In the genomic region with DNA sequence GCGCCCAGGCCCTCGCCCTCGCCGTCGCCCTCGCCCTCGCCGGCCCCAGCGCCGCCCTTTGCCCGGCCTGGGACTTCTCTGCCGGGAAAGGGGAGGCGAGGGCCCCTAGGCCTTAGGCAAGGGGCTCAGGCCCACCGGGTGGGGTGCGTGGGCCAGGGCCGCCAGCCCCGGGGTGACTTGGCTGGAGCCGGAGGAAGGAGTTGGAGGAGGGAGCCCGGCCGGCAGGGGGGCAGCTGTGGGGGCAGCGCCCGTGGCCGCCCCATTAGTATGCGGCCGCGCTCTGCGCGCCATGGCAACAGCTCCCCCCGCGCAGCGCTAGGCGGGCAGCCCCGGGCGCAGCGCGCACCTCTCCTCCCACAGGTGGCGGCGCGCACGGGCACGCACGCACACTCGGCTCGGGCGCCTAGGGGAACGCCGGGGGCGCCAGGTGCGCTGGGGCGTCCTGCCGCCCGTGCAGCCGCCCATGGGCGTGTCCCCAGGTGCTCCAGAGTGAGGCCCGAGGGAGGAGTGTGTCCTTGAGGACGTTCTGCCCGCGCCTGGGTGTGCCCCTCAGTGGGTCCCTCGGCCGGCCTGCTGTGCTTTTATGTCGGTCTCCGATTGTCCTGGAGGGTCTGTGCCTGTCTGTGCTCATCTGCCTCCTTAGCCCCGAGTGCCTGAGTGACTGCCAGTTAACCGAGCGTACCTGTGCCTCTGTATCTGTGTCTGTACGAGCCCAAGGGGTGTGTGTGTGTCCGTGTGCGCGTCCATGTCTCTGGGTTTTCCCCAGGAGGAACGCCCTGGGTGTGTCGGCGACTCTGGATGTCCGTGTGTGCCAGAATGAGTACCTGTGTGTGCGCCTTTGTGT, we compare ENCODE assay signal across 1 cellular context.
A peak's percentile ranks its signal among the peaks of the same experiment; 100 is the strongest.
TF ChIP-seq lines count a peak whose summit lies in the region.

No MANE protein-coding gene starts in this region.

TF ChIP-seq in HepG2, 621 proteins besides CTCF, POLR2A, EP300 and RAD21 (continued from another document):
- TF ChIP-seq, protein P1, sequence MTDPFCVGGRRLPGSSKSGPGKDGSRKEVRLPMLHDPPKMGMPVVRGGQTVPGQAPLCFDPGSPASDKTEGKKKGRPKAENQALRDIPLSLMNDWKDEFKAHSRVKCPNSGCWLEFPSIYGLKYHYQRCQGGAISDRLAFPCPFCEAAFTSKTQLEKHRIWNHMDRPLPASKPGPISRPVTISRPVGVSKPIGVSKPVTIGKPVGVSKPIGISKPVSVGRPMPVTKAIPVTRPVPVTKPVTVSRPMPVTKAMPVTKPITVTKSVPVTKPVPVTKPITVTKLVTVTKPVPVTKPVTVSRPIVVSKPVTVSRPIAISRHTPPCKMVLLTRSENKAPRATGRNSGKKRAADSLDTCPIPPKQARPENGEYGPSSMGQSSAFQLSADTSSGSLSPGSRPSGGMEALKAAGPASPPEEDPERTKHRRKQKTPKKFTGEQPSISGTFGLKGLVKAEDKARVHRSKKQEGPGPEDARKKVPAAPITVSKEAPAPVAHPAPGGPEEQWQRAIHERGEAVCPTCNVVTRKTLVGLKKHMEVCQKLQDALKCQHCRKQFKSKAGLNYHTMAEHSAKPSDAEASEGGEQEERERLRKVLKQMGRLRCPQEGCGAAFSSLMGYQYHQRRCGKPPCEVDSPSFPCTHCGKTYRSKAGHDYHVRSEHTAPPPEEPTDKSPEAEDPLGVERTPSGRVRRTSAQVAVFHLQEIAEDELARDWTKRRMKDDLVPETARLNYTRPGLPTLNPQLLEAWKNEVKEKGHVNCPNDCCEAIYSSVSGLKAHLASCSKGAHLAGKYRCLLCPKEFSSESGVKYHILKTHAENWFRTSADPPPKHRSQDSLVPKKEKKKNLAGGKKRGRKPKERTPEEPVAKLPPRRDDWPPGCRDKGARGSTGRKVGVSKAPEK (CRISPR knock-in tag; IDR thresholded peaks at IDR 0.05; ENCODE audit: borderline replicate concordance): no peak
- TF ChIP-seq THAP11 (CRISPR knock-in tag; IDR thresholded peaks at IDR 0.05): no peak; the same call in 1 of the 2 replicates
- no peak for TF ChIP-seq ZNF562 (CRISPR knock-in tag; IDR thresholded peaks at IDR 0.05; ENCODE audit: borderline replicate concordance)
- TF ChIP-seq, protein P2, sequence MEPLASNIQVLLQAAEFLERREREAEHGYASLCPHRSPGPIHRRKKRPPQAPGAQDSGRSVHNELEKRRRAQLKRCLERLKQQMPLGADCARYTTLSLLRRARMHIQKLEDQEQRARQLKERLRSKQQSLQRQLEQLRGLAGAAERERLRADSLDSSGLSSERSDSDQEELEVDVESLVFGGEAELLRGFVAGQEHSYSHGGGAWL (CRISPR knock-in tag; IDR thresholded peaks at IDR 0.05): peak; percentile 47; the same call in 1 of the 2 replicates
- no peak; the same call in 1 of the 2 replicates for TF ChIP-seq BCL6 (CRISPR knock-in tag; IDR thresholded peaks at IDR 0.05)
- TF ChIP-seq SATB2 (CRISPR knock-in tag; IDR thresholded peaks at IDR 0.05): no peak
- TF ChIP-seq, protein P3, sequence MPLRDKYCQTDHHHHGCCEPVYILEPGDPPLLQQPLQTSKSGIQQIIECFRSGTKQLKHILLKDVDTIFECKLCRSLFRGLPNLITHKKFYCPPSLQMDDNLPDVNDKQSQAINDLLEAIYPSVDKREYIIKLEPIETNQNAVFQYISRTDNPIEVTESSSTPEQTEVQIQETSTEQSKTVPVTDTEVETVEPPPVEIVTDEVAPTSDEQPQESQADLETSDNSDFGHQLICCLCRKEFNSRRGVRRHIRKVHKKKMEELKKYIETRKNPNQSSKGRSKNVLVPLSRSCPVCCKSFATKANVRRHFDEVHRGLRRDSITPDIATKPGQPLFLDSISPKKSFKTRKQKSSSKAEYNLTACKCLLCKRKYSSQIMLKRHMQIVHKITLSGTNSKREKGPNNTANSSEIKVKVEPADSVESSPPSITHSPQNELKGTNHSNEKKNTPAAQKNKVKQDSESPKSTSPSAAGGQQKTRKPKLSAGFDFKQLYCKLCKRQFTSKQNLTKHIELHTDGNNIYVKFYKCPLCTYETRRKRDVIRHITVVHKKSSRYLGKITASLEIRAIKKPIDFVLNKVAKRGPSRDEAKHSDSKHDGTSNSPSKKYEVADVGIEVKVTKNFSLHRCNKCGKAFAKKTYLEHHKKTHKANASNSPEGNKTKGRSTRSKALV (CRISPR knock-in tag; IDR thresholded peaks at IDR 0.05): peak; percentile 78; the same call in 1 of the 2 replicates
- TF ChIP-seq, protein P4, sequence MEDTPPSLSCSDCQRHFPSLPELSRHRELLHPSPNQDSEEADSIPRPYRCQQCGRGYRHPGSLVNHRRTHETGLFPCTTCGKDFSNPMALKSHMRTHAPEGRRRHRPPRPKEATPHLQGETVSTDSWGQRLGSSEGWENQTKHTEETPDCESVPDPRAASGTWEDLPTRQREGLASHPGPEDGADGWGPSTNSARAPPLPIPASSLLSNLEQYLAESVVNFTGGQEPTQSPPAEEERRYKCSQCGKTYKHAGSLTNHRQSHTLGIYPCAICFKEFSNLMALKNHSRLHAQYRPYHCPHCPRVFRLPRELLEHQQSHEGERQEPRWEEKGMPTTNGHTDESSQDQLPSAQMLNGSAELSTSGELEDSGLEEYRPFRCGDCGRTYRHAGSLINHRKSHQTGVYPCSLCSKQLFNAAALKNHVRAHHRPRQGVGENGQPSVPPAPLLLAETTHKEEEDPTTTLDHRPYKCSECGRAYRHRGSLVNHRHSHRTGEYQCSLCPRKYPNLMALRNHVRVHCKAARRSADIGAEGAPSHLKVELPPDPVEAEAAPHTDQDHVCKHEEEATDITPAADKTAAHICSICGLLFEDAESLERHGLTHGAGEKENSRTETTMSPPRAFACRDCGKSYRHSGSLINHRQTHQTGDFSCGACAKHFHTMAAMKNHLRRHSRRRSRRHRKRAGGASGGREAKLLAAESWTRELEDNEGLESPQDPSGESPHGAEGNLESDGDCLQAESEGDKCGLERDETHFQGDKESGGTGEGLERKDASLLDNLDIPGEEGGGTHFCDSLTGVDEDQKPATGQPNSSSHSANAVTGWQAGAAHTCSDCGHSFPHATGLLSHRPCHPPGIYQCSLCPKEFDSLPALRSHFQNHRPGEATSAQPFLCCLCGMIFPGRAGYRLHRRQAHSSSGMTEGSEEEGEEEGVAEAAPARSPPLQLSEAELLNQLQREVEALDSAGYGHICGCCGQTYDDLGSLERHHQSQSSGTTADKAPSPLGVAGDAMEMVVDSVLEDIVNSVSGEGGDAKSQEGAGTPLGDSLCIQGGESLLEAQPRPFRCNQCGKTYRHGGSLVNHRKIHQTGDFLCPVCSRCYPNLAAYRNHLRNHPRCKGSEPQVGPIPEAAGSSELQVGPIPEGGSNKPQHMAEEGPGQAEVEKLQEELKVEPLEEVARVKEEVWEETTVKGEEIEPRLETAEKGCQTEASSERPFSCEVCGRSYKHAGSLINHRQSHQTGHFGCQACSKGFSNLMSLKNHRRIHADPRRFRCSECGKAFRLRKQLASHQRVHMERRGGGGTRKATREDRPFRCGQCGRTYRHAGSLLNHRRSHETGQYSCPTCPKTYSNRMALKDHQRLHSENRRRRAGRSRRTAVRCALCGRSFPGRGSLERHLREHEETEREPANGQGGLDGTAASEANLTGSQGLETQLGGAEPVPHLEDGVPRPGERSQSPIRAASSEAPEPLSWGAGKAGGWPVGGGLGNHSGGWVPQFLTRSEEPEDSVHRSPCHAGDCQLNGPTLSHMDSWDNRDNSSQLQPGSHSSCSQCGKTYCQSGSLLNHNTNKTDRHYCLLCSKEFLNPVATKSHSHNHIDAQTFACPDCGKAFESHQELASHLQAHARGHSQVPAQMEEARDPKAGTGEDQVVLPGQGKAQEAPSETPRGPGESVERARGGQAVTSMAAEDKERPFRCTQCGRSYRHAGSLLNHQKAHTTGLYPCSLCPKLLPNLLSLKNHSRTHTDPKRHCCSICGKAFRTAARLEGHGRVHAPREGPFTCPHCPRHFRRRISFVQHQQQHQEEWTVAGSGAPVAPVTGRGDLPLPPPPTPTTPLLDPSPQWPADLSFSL (CRISPR knock-in tag; IDR thresholded peaks at IDR 0.05): no peak
- TF ChIP-seq, protein P5, sequence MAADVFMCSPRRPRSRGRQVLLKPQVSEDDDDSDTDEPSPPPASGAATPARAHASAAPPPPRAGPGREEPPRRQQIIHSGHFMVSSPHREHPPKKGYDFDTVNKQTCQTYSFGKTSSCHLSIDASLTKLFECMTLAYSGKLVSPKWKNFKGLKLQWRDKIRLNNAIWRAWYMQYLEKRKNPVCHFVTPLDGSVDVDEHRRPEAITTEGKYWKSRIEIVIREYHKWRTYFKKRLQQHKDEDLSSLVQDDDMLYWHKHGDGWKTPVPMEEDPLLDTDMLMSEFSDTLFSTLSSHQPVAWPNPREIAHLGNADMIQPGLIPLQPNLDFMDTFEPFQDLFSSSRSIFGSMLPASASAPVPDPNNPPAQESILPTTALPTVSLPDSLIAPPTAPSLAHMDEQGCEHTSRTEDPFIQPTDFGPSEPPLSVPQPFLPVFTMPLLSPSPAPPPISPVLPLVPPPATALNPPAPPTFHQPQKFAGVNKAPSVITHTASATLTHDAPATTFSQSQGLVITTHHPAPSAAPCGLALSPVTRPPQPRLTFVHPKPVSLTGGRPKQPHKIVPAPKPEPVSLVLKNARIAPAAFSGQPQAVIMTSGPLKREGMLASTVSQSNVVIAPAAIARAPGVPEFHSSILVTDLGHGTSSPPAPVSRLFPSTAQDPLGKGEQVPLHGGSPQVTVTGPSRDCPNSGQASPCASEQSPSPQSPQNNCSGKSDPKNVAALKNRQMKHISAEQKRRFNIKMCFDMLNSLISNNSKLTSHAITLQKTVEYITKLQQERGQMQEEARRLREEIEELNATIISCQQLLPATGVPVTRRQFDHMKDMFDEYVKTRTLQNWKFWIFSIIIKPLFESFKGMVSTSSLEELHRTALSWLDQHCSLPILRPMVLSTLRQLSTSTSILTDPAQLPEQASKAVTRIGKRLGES (CRISPR knock-in tag; IDR thresholded peaks at IDR 0.05; ENCODE audit: borderline replicate concordance): no peak
- TF ChIP-seq, protein P6, sequence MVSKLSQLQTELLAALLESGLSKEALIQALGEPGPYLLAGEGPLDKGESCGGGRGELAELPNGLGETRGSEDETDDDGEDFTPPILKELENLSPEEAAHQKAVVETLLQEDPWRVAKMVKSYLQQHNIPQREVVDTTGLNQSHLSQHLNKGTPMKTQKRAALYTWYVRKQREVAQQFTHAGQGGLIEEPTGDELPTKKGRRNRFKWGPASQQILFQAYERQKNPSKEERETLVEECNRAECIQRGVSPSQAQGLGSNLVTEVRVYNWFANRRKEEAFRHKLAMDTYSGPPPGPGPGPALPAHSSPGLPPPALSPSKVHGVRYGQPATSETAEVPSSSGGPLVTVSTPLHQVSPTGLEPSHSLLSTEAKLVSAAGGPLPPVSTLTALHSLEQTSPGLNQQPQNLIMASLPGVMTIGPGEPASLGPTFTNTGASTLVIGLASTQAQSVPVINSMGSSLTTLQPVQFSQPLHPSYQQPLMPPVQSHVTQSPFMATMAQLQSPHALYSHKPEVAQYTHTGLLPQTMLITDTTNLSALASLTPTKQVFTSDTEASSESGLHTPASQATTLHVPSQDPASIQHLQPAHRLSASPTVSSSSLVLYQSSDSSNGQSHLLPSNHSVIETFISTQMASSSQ (IDR thresholded peaks at IDR 0.05; ENCODE audit: low read depth): no peak
- TF ChIP-seq, protein P6 (CRISPR knock-in tag; IDR thresholded peaks at IDR 0.05; ENCODE audit: borderline replicate concordance): no peak
- TF ChIP-seq CHCHD3 (CRISPR knock-in tag; IDR thresholded peaks at IDR 0.05): 0 out of 2 replicates have a peak, but pooled peaks have one; percentile 16
- no peak for TF ChIP-seq KDM1A (CRISPR knock-in tag; IDR thresholded peaks at IDR 0.05)
- TF ChIP-seq, protein P7, sequence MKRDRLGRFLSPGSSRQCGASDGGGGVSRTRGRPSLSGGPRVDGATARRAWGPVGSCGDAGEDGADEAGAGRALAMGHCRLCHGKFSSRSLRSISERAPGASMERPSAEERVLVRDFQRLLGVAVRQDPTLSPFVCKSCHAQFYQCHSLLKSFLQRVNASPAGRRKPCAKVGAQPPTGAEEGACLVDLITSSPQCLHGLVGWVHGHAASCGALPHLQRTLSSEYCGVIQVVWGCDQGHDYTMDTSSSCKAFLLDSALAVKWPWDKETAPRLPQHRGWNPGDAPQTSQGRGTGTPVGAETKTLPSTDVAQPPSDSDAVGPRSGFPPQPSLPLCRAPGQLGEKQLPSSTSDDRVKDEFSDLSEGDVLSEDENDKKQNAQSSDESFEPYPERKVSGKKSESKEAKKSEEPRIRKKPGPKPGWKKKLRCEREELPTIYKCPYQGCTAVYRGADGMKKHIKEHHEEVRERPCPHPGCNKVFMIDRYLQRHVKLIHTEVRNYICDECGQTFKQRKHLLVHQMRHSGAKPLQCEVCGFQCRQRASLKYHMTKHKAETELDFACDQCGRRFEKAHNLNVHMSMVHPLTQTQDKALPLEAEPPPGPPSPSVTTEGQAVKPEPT (CRISPR knock-in tag; IDR thresholded peaks at IDR 0.05; ENCODE audit: low read depth): no peak; the same call in 1 of the 2 replicates
- TF ChIP-seq, protein P8, sequence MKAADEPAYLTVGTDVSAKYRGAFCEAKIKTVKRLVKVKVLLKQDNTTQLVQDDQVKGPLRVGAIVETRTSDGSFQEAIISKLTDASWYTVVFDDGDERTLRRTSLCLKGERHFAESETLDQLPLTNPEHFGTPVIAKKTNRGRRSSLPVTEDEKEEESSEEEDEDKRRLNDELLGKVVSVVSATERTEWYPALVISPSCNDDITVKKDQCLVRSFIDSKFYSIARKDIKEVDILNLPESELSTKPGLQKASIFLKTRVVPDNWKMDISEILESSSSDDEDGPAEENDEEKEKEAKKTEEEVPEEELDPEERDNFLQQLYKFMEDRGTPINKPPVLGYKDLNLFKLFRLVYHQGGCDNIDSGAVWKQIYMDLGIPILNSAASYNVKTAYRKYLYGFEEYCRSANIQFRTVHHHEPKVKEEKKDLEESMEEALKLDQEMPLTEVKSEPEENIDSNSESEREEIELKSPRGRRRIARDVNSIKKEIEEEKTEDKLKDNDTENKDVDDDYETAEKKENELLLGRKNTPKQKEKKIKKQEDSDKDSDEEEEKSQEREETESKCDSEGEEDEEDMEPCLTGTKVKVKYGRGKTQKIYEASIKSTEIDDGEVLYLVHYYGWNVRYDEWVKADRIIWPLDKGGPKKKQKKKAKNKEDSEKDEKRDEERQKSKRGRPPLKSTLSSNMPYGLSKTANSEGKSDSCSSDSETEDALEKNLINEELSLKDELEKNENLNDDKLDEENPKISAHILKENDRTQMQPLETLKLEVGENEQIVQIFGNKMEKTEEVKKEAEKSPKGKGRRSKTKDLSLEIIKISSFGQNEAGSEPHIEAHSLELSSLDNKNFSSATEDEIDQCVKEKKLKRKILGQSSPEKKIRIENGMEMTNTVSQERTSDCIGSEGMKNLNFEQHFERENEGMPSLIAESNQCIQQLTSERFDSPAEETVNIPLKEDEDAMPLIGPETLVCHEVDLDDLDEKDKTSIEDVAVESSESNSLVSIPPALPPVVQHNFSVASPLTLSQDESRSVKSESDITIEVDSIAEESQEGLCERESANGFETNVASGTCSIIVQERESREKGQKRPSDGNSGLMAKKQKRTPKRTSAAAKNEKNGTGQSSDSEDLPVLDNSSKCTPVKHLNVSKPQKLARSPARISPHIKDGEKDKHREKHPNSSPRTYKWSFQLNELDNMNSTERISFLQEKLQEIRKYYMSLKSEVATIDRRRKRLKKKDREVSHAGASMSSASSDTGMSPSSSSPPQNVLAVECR (CRISPR knock-in tag; IDR thresholded peaks at IDR 0.05; ENCODE audit: borderline replicate concordance): no peak
- TF ChIP-seq KAT2B (IDR thresholded peaks at IDR 0.05; ENCODE audit: borderline replicate concordance, low read depth, low read length): no peak
